Comparison of ENCODE assay signal across 20 cellular contexts in the genomic region with DNA sequence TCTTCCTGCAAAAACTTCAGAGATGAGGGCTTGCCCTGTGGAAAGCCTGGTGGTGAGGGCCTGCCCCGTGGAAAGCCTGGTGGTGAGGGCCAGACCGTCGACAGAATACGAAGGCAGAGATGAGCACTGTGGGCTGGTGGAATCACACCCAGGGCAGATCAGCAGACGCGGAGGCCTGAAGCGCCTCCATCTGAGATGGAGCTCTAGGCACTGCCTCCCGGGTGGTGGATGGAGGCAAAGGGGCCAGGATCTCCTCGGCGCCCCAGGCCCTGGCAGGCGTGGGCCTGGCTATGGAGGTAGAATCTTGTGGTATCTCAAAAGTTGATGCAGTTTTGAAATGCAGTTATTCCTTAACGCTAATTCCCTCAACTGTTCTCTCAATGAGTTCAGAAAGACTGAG.
DNase-seq lines count a peak whose midpoint lies in the region; ATAC-seq and TF ChIP-seq lines count a peak whose summit lies in the region.
"Had no signal": no experiment of that assay in that cellular context is flagged by ENCODE, and none has a peak within 500 bp of the region (broad histone marks: within the 10 kb centered on the region; RNA-seq: fewer than 3 reads in every experiment).

No MANE protein-coding gene starts in this region.

- no peak overlapping the region for H3K27ac ChIP-seq in Karpas-422 (ENCODE audit: low read length)
- no peak overlapping the region for H3K27ac ChIP-seq in spleen
- H3K27ac ChIP-seq: RWPE1 had no signal

- 93 to 97% (median 94%) methylated on average over 5 to 12 of the region's 12 CpGs for WGBS in spleen, 5 donors

- H3K4me3 ChIP-seq in Karpas-422 (ENCODE audit: low read length) = no peak overlapping the region
- no peak overlapping the region for H3K4me3 ChIP-seq in spleen

- ATAC-seq in GM18909 (IDR thresholded peaks at IDR 0.05; ENCODE audit: poor library complexity, unreplicated experiment) = no peak

- H3K4me2 ChIP-seq in Karpas-422 (ENCODE audit: low read depth, low read length, poor library complexity, severe bottlenecking) = no peak overlapping the region

- TF ChIP-seq POLR2A in spleen (IDR thresholded peaks at IDR 0.05) = no peak

- no peak overlapping the region for H3K9ac ChIP-seq in Karpas-422 (ENCODE audit: low read length)

- H3K4me1 Mint-ChIP-seq in brain = peaks cover 85% of the 10 kb centered on the region
- H3K4me1 Mint-ChIP-seq: CD4-positive, CD25-positive, alpha-beta regulatory T cell; IgD-negative memory B cell had no signal

- H3K9me3 Mint-ChIP-seq in brain = peaks cover 0 to 15% (median 6%) of the 10 kb centered on the region in 5 experiments
- H3K9me3 Mint-ChIP-seq: IgD-negative memory B cell had no signal

- H3K36me3 Mint-ChIP-seq in brain = no peaks in the 10 kb centered on the region
- H3K36me3 Mint-ChIP-seq: CD4-positive, CD25-positive, alpha-beta regulatory T cell; IgD-negative memory B cell had no signal

- H3K27me3 Mint-ChIP-seq in brain = peaks cover 12% of the 10 kb centered on the region
- H3K27me3 Mint-ChIP-seq: CD4-positive, CD25-positive, alpha-beta regulatory T cell; IgD-negative memory B cell had no signal

- H3K4me1 ChIP-seq in Karpas-422 (ENCODE audit: low read length) (no peaks in the 10 kb centered on the region), spleen (peaks cover 0 to 3% (median 0%) of the 10 kb centered on the region in 6 donors)
- H3K4me1 ChIP-seq: BE2C had no signal

- no peaks in the 10 kb centered on the region for H3K79me2 ChIP-seq in Karpas-422 (ENCODE audit: low read length)

- intact Hi-C loops in spleen (cut with DNase I; ENCODE audit: low total_unique reads) = no loop called here

- H4K20me1 ChIP-seq in Karpas-422 (ENCODE audit: insufficient read depth, low read depth, low read length) = no peaks in the 10 kb centered on the region

- H3K27ac Mint-ChIP-seq in brain = peak overlapping the region in 3 of 5 experiments; percentile 78 to 96 (median 94)
- H3K27ac Mint-ChIP-seq: CD4-positive, CD25-positive, alpha-beta regulatory T cell; IgD-negative memory B cell had no signal

- no peaks in the 10 kb centered on the region for H3K9me2 ChIP-seq in Karpas-422 (replicated peaks; ENCODE audit: insufficient read depth, low read length)

- no peaks in the 10 kb centered on the region for H3K27me3 ChIP-seq in Karpas-422 (ENCODE audit: low read length)
- peaks cover 0 to 5% (median 0%) of the 10 kb centered on the region in 7 donors for H3K27me3 ChIP-seq in spleen (replicated peaks in 1 of 7)
- H3K27me3 ChIP-seq: BE2C had no signal

- H3K36me3 ChIP-seq in Karpas-422 (ENCODE audit: insufficient read depth, low read length) (no peaks in the 10 kb centered on the region), spleen (no peaks in the 10 kb centered on the region)
- H3K36me3 ChIP-seq: BE2C had no signal

- no peak overlapping the region for H2AFZ ChIP-seq in Karpas-422 (ENCODE audit: low read length)

- DNase-seq in Karpas-422 (peak; percentile 21), mucosa of gallbladder (ENCODE audit: low spot score) (peak; percentile 6), spleen (peak; percentile 33), NCI-H2107 treated with DMSO at 0.1 percent for 48 hours (lab: John Stamatoyannopoulos, UW; ENCODE audit: unreplicated experiment) (no peak), CD1c-positive myeloid dendritic cell (ENCODE audit: extremely low spot score) (no peak)
- DNase-seq: BE2C; CD4-positive, CD25-positive, alpha-beta regulatory T cell; EL; GF-D8; Kasumi-1; NCI-H1417; NCI-H187 treated with DMSO at 0.1 percent for 48 hours; NCI-H226; NCI-H510A treated with DMSO at 0.1 percent for 48 hours; NCI-H748 treated with DMSO at 0.1 percent for 48 hours; SHP77 treated with DMSO at 0.1 percent for 48 hours had no signal

- TF ChIP-seq CTCF in brain (conservative IDR thresholded peaks at IDR 0.05) = no peak
- no peak for TF ChIP-seq CTCF in spleen (IDR thresholded peaks at IDR 0.05 in 8 of 11, conservative IDR thresholded peaks at IDR 0.05 in 3 of 11)

- H3K9me3 ChIP-seq in Karpas-422 (ENCODE audit: low read length) (no peaks in the 10 kb centered on the region), spleen (no peaks in the 10 kb centered on the region)
- H3K9me3 ChIP-seq: BE2C had no signal

- peak overlapping the region in 1 of 5 experiments; percentile 51 for H3K4me3 Mint-ChIP-seq in brain
- H3K4me3 Mint-ChIP-seq: CD4-positive, CD25-positive, alpha-beta regulatory T cell; IgD-negative memory B cell had no signal

Comparison
In these comparisons a context has a peak if more than half of its experiments do, and no peak if none do; other contexts are left out.
1. DNase-seq: peak in Karpas-422 (single experiment), mucosa of gallbladder (single experiment) and spleen (single experiment); none in NCI-H2107 treated with DMSO at 0.1 percent for 48 hours (single experiment) and CD1c-positive myeloid dendritic cell (single experiment).